Comparison of ENCODE assay signal across 1 cellular context in the genomic region with DNA sequence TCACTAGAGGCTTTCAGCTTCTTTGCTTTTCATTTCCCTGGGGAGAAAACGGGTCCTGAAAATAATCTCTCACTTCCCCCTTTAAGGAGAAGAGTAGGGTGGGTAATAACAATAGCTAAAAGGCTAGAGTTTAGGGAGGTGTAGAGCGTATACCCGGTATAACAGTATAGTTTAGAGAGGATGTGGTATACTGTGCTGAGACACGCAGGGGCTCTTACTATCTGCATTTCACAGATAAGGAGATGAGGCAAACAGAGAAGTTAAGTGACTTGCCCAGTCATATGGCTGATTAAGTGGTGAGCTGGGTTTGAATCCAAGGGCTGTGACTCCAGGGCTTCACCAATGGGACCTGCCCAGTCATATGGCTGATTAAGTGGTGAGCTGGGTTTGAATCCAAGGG.
TF ChIP-seq lines count a peak whose summit lies in the region.

No MANE protein-coding gene starts in this region.

TF ChIP-seq in GM12878, 131 proteins besides CTCF, POLR2A, EP300 and RAD21:
- TF ChIP-seq, protein P1, sequence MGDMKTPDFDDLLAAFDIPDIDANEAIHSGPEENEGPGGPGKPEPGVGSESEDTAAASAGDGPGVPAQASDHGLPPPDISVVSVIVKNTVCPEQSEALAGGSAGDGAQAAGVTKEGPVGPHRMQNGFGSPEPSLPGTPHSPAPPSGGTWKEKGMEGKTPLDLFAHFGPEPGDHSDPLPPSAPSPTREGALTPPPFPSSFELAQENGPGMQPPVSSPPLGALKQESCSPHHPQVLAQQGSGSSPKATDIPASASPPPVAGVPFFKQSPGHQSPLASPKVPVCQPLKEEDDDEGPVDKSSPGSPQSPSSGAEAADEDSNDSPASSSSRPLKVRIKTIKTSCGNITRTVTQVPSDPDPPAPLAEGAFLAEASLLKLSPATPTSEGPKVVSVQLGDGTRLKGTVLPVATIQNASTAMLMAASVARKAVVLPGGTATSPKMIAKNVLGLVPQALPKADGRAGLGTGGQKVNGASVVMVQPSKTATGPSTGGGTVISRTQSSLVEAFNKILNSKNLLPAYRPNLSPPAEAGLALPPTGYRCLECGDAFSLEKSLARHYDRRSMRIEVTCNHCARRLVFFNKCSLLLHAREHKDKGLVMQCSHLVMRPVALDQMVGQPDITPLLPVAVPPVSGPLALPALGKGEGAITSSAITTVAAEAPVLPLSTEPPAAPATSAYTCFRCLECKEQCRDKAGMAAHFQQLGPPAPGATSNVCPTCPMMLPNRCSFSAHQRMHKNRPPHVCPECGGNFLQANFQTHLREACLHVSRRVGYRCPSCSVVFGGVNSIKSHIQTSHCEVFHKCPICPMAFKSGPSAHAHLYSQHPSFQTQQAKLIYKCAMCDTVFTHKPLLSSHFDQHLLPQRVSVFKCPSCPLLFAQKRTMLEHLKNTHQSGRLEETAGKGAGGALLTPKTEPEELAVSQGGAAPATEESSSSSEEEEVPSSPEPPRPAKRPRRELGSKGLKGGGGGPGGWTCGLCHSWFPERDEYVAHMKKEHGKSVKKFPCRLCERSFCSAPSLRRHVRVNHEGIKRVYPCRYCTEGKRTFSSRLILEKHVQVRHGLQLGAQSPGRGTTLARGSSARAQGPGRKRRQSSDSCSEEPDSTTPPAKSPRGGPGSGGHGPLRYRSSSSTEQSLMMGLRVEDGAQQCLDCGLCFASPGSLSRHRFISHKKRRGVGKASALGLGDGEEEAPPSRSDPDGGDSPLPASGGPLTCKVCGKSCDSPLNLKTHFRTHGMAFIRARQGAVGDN (IDR thresholded peaks at IDR 0.05), result no peak
- peak; percentile 56 for TF ChIP-seq MEF2B (IDR thresholded peaks at IDR 0.05; ENCODE audit: partially characterized antibody, poor library complexity, severe bottlenecking)
- no peak for TF ChIP-seq EGR1 (IDR thresholded peaks at IDR 0.05; ENCODE audit: borderline replicate concordance in 1 of 2, low read depth in 2 of 2, low read length in 2 of 2)
- no peak for TF ChIP-seq TAF1 (IDR thresholded peaks at IDR 0.05; ENCODE audit: borderline replicate concordance, low read depth, low read length)
- peak; percentile 41; the same call in 1 of the 2 replicates for TF ChIP-seq SPI1 (IDR thresholded peaks at IDR 0.05; ENCODE audit: borderline replicate concordance, insufficient read depth, low read depth, low read length)
- TF ChIP-seq NRF1 (conservative IDR thresholded peaks at IDR 0.05; ENCODE audit: low read depth, low read length), result no peak
